In the genomic region with DNA sequence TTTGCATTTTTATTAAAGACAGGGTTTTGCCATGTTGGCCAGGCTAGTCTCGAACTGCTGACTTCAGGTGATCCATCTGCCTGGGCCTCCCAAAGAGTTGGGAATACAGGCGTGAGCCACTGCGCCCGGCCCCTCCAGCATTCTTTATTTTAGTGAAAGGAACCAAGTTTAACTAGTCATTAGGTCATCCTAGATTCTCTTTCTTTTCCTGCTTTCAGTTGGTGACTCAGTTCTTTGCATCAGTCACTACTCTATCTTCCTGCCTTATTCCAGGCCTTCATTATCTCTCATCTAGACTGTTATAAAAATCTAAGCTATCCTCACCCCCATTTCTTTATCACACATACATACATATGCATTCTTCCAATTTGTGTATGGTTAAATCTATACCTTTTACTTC, we compare ENCODE assay signal across 27 cellular contexts.
"Had no signal": no experiment of that assay in that cellular context is flagged by ENCODE, and none has a peak within 500 bp of the region (broad histone marks: within the 10 kb centered on the region; RNA-seq: fewer than 3 reads in every experiment).

No MANE protein-coding gene starts in this region.

- H3K27me3 ChIP-seq: esophagus muscularis mucosa, neural progenitor cell, sigmoid colon, suprapubic skin, tibial nerve had no signal

- H3K4me1 ChIP-seq: esophagus muscularis mucosa, left ventricle myocardium inferior, neural progenitor cell, parathyroid adenoma, psoas muscle, sigmoid colon, suprapubic skin, tibial nerve had no signal

- H2AFZ ChIP-seq: neural progenitor cell, parathyroid adenoma had no signal

- H3K4me2 ChIP-seq: neural progenitor cell, smooth muscle cell had no signal

- H3K36me3 ChIP-seq: esophagus muscularis mucosa, left ventricle myocardium inferior, neural progenitor cell, sigmoid colon, suprapubic skin, tibial nerve had no signal

- DNase-seq: activated CD4-positive, alpha-beta T cell treated with anti-CD3 and anti-CD28 coated beads for 4 hours; activated CD4-positive, alpha-beta T cell treated with anti-CD3 and anti-CD28 coated beads, Interleukin-2, amount 50 U/mL, for 4 hours; activated naive CD4-positive, alpha-beta T cell; activated T-cell treated with anti-CD3 and anti-CD28 coated beads for 4 hours; activated T-cell treated with anti-CD3 and anti-CD28 coated beads, Interleukin-2, amount 50 U/mL, for 72 hours; cortex of kidney; foreskin melanocyte; kidney glomerular epithelial cell; left ventricle myocardium inferior; mesendoderm; natural killer cell; occipital lobe; psoas muscle; sigmoid colon; stimulated activated CD4-positive, alpha-beta T cell treated with anti-CD3 and anti-CD28 coated beads, Interleukin-1b, Interleukin-23, amount 100 ng/mL, for 48 hours; stimulated activated CD4-positive, alpha-beta T cell treated with anti-CD3 and anti-CD28 coated beads, Interleukin-4, amount 100 ng/mL, for 4 hours; stimulated activated CD8-positive, alpha-beta memory T cell treated with anti-CD3 and anti-CD28 coated beads, Interleukin-4, amount 100 ng/mL, for 48 hours; stimulated activated naive B cell treated with anti-CD40 and anti-IgM and Interleukin-4, amounts not matched to agents 10 μg/mL and 1 μg/mL and 100 μg/mL, for 72 hours had no signal

- H3K4me3 ChIP-seq: esophagus muscularis mucosa, left ventricle myocardium inferior, lung, neural progenitor cell, psoas muscle, sigmoid colon, smooth muscle cell, suprapubic skin, tibial nerve had no signal

- H3K79me2 ChIP-seq: parathyroid adenoma had no signal

- H3K9me3 ChIP-seq: esophagus muscularis mucosa, left ventricle myocardium inferior, psoas muscle, sigmoid colon, suprapubic skin, tibial nerve had no signal

- H3K9ac ChIP-seq: neural progenitor cell, parathyroid adenoma had no signal

- ATAC-seq: activated naive CD4-positive, alpha-beta T cell treated with anti-CD3 and anti-CD28 coated beads, Interleukin-2, amount 50 U/mL, for 72 hours; activated T-cell treated with anti-CD3 and anti-CD28 coated beads, Interleukin-2, amount 50 U/mL, for 72 hours; natural killer cell; psoas muscle; stimulated activated naive B cell treated with anti-CD40 and anti-IgM and Interleukin-4, amounts not matched to agents 10 μg/mL and 1 μg/mL and 100 μg/mL, for 72 hours had no signal

- H3K27ac ChIP-seq: esophagus muscularis mucosa, left ventricle myocardium inferior, neural progenitor cell, parathyroid adenoma, psoas muscle, sigmoid colon, suprapubic skin, tibial nerve, VCaP had no signal
